Comparison of ENCODE assay signal across 11 cellular contexts in the genomic region with DNA sequence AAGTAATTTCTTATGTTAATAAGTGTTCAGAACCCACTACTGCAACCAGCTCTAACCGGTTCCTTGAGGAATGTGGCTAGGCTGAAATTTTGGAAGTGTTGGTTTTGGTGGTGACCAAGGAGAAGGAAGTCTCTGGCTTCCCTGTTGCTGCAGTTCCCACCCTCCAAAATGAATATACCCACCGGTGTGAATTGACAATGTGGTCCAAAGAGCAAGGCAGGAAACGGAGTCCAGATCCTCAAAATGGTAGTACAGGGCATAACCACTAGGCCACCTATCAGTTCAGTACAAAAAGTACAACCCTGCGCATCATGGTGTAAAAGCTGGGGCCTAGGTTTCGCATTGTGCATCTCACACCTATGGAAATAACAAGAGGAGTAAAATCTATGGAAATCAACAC. TPM values are rescaled to one million over a fixed set of nuclear protein-coding genes. Genes with fewer than 3 reads are reported as not detected.
DNase-seq lines count a peak whose midpoint lies in the region; ATAC-seq and TF ChIP-seq lines count a peak whose summit lies in the region.
"Had no signal": no experiment of that assay in that cellular context is flagged by ENCODE, and none has a peak within 500 bp of the region (broad histone marks: within the 10 kb centered on the region; RNA-seq: fewer than 3 reads in every experiment).

No MANE protein-coding gene starts in this region.

- H3K14ac ChIP-seq in trophoblast cell (ENCODE audit: low read length) = no peak overlapping the region

- no peak overlapping the region for H2BK12ac ChIP-seq in trophoblast cell (ENCODE audit: low read length)

- TF ChIP-seq CTCF in GM12874 (IDR thresholded peaks at IDR 0.05; ENCODE audit: insufficient read depth, low read depth, low read length) (peak; percentile 25; the same call in 1 of the 2 replicates), OCI-LY3 (IDR thresholded peaks at IDR 0.05; ENCODE audit: low read depth, low read length) (no peak), endodermal cell (conservative IDR thresholded peaks at IDR 0.05) (peak; percentile 53)

- H3K27ac Mint-ChIP-seq in endodermal cell = peak overlapping the region; percentile 95

- peak overlapping the region; percentile 86 for H3K4me2 ChIP-seq in OCI-LY3 (ENCODE audit: low read length)
- H3K4me2 ChIP-seq in trophoblast cell (ENCODE audit: low read length) = peak overlapping the region; percentile 83

- H3K9ac ChIP-seq in OCI-LY3 (ENCODE audit: low read length) (peak overlapping the region; percentile 58; the same call in 1 of the 2 replicates), endodermal cell (ENCODE audit: extremely low read depth, low read length, poor library complexity, severe bottlenecking) (peak overlapping the region; percentile 28), trophoblast cell (ENCODE audit: low read length) (no peak overlapping the region)

- H4K91ac ChIP-seq in trophoblast cell (ENCODE audit: low read depth, low read length) = no peak overlapping the region

- H3K36me3 Mint-ChIP-seq in endodermal cell (ENCODE audit: low read depth) = peaks cover 59% of the 10 kb centered on the region

- H3K9me3 Mint-ChIP-seq in endodermal cell = no peaks in the 10 kb centered on the region

- peak overlapping the region; percentile 93 for H3K4me3 Mint-ChIP-seq in endodermal cell

- no peak overlapping the region for H3K23ac ChIP-seq in trophoblast cell (ENCODE audit: low read length)

- peaks cover 39% of the 10 kb centered on the region for H3K4me1 Mint-ChIP-seq in endodermal cell

- H3K4me3 ChIP-seq in OCI-LY3 (ENCODE audit: low read length) (peak overlapping the region; percentile 78), endodermal cell (ENCODE audit: low read length) (peak overlapping the region; percentile 89), trophoblast cell (ENCODE audit: low read depth, low read length) (no peak overlapping the region)

- H4K8ac ChIP-seq in trophoblast cell (ENCODE audit: low read depth, low read length) = no peak overlapping the region

- H3K27me3 ChIP-seq in OCI-LY3 (ENCODE audit: low read depth, low read length) (no peaks in the 10 kb centered on the region), endodermal cell (ENCODE audit: control insufficient read depth, insufficient read depth, low read length, poor library complexity, severe bottlenecking) (no peaks in the 10 kb centered on the region), trophoblast cell (ENCODE audit: insufficient read depth, low read length) (no peaks in the 10 kb centered on the region)

- H2AK5ac ChIP-seq in trophoblast cell (ENCODE audit: low read length) = no peak overlapping the region

- H3K4ac ChIP-seq in trophoblast cell (ENCODE audit: low read depth, low read length) = peak overlapping the region; percentile 61

- H3K79me2 ChIP-seq in OCI-LY3 (ENCODE audit: low read length) = peaks cover 75% of the 10 kb centered on the region
- H3K79me2 ChIP-seq in trophoblast cell (ENCODE audit: control insufficient read depth, insufficient read depth, low read length, poor library complexity) = peaks cover 29% of the 10 kb centered on the region

- peaks cover 16% of the 10 kb centered on the region for H3K79me1 ChIP-seq in trophoblast cell (ENCODE audit: low read length)

- H3K27me3 Mint-ChIP-seq in endodermal cell (ENCODE audit: insufficient read depth) = no peaks in the 10 kb centered on the region

- intact Hi-C loops in left ventricle myocardium superior (cut with micrococcal nuclease) = no loop called here

- no peak overlapping the region for H2AFZ ChIP-seq in OCI-LY3 (ENCODE audit: low read depth, low read length)
- H2AFZ ChIP-seq in trophoblast cell (ENCODE audit: insufficient read depth, low read length, poor library complexity) = no peak overlapping the region

- no peak for ATAC-seq in left ventricle myocardium superior
- no peak for ATAC-seq in GM18870 (IDR thresholded peaks at IDR 0.05; ENCODE audit: unreplicated experiment)
- no peak for ATAC-seq in HG03135 (IDR thresholded peaks at IDR 0.05; ENCODE audit: unreplicated experiment)

- H2BK120ac ChIP-seq in trophoblast cell (ENCODE audit: insufficient read depth, low read length, poor library complexity) = no peak overlapping the region

- H3K9me3 ChIP-seq in OCI-LY3 (ENCODE audit: insufficient read depth, low read length) = no peaks in the 10 kb centered on the region
- H3K9me3 ChIP-seq in endodermal cell (ENCODE audit: control insufficient read depth, low read length) = no peaks in the 10 kb centered on the region
- no peaks in the 10 kb centered on the region for H3K9me3 ChIP-seq in trophoblast cell (ENCODE audit: insufficient read depth, low read depth, low read length)

- H3K4me1 ChIP-seq in OCI-LY3 (ENCODE audit: low read length) (peaks cover 24% of the 10 kb centered on the region), endodermal cell (ENCODE audit: control insufficient read depth, insufficient read depth, low read length) (peaks cover 7% of the 10 kb centered on the region), trophoblast cell (ENCODE audit: control insufficient read depth in 1 of 2, insufficient read depth in 2 of 2, low read length in 2 of 2) (peaks cover 7 to 8% of the 10 kb centered on the region in 2 experiments)

- DNase-seq in endodermal cell (no peak), trophoblast cell (peak in 1 of 2 donors; percentile 52), D341Med (ENCODE audit: low spot score) (no peak), left ventricle myocardium superior (no peak)
- DNase-seq: foreskin melanocyte; stimulated activated CD4-positive, alpha-beta T cell treated with anti-CD3 and anti-CD28 coated beads, Interleukin-1b, Interleukin-23, amount 100 ng/mL, for 48 hours; T-helper 9 cell had no signal

- H3K27ac ChIP-seq in OCI-LY3 (ENCODE audit: low read length) = no peak overlapping the region
- H3K27ac ChIP-seq in endodermal cell (ENCODE audit: low read depth, low read length) = no peak overlapping the region
- no peak overlapping the region for H3K27ac ChIP-seq in trophoblast cell (ENCODE audit: low read depth, low read length)

- no peak overlapping the region for H2BK5ac ChIP-seq in trophoblast cell (ENCODE audit: low read depth, low read length, poor library complexity)

- no peak overlapping the region for H4K12ac ChIP-seq in trophoblast cell (ENCODE audit: low read depth, low read length)

- H4K20me1 ChIP-seq in OCI-LY3 (ENCODE audit: insufficient read depth, low read length) = peaks cover 51% of the 10 kb centered on the region

- H3K36me3 ChIP-seq in OCI-LY3 (replicated peaks; ENCODE audit: low read depth, low read length) = peaks cover 67% of the 10 kb centered on the region
- peaks cover 73% of the 10 kb centered on the region for H3K36me3 ChIP-seq in endodermal cell (ENCODE audit: control insufficient read depth, insufficient read depth, low read length)
- H3K36me3 ChIP-seq in trophoblast cell (ENCODE audit: control insufficient read depth in 1 of 2, insufficient read depth in 2 of 2, low read length in 2 of 2) = peaks cover 8 to 10% of the 10 kb centered on the region in 2 experiments

- no peak overlapping the region for H3K18ac ChIP-seq in trophoblast cell (ENCODE audit: low read length)

- 76% methylated on average over 3 to 5 of the region's 5 CpGs for WGBS in endodermal cell (ENCODE audit: insufficient coverage in 1 of 2, insufficient read length in 1 of 2), 2 experiments
- WGBS in trophoblast cell (ENCODE audit: extremely low coverage, insufficient coverage, insufficient read length) = no CpG with 5 or more reads among the region's 5 CpGs

RNA-seq across cellular contexts. Expression of gene ADNP, which starts 2.8 kb away (rescaled TPM):
- total RNA-seq in endodermal cell = 100 to 1,000 TPM; 136 to 152 TPM
- 110 TPM for polyA plus RNA-seq in endodermal cell (2013, experiment 1 of 2)
- 102 TPM for polyA plus RNA-seq in endodermal cell (2013, experiment 2 of 2)
- 89.6 and 91.5 TPM in 2 replicates for polyA plus RNA-seq in trophoblast cell (2013)
- 34.2 TPM for total RNA-seq in left ventricle myocardium superior

RNA-seq across cellular contexts. Expression of gene DPM1, which starts 29.9 kb away (rescaled TPM):
- 10 to 100 TPM; 54.9 to 58.8 TPM for total RNA-seq in endodermal cell
- polyA plus RNA-seq in endodermal cell (2013, experiment 1 of 2) = 68.9 TPM
- polyA plus RNA-seq in endodermal cell (2013, experiment 2 of 2) = 69.4 TPM
- polyA plus RNA-seq in trophoblast cell (2013) = 79.3 and 82.1 TPM in 2 replicates
- 41.2 TPM for total RNA-seq in left ventricle myocardium superior

RNA-seq across cellular contexts. Expression of gene MOCS3, which starts 30.1 kb away (rescaled TPM):
- total RNA-seq in endodermal cell = 1 to 10 TPM; 4.7 to 5.5 TPM
- 4.9 TPM for polyA plus RNA-seq in endodermal cell (2013, experiment 1 of 2)
- 4.5 TPM for polyA plus RNA-seq in endodermal cell (2013, experiment 2 of 2)
- 2.7 and 2.9 TPM in 2 replicates for polyA plus RNA-seq in trophoblast cell (2013)
- total RNA-seq in left ventricle myocardium superior = 3.1 TPM
